ENCODE assay signal across 32 cellular contexts in genomic region chr6:151464702-151465101, GRCh38. TPM values are rescaled to one million over a fixed set of nuclear protein-coding genes. Genes with fewer than 3 reads are reported as not detected.
"Had no signal": no experiment of that assay in that cellular context is flagged by ENCODE, and none has a peak within 500 bp of the region (broad histone marks: within the 10 kb centered on the region; RNA-seq: fewer than 3 reads in every experiment).

No MANE protein-coding gene starts in this region.

- FAIRE-seq: astrocyte, bronchial epithelial cell, colon had no signal

- H3K4me3 Mint-ChIP-seq: activated CD4-positive, alpha-beta memory T cell treated with anti-CD3 and anti-CD28 coated beads for 36 hours; activated CD4-positive, alpha-beta T cell treated with anti-CD3 and anti-CD28 coated beads for 36 hours; activated CD4-positive, alpha-beta T cell treated with anti-CD3 and anti-CD28 coated beads, Interleukin-2, amount 10 ng/mL, durations not matched to agents 24 days and 14 days; activated CD8-positive, alpha-beta memory T cell treated with anti-CD3 and anti-CD28 coated beads, Interleukin-2, amount 10 ng/mL, durations not matched to agents 7 days and 5 days; activated CD8-positive, alpha-beta T cell treated with anti-CD3 and anti-CD28 coated beads, Interleukin-2, amount 10 ng/mL, durations not matched to agents 7 days and 5 days; activated naive CD4-positive, alpha-beta T cell treated with anti-CD3 and anti-CD28 coated beads, Interleukin-2, amount 10 ng/mL, durations not matched to agents 7 days and 5 days; activated naive CD8-positive, alpha-beta T cell treated with anti-CD3 and anti-CD28 coated beads, Interleukin-2, amount 10 ng/mL, durations not matched to agents 7 days and 5 days; activated T-helper 1 cell treated with anti-CD3 and anti-CD28 coated beads, Interleukin-12 subunit alpha, Interleukin-12 subunit beta, Interleukin-2, Interleukin-4 antibody, amounts not matched to agents 30 ng/mL and 10 ng/mL and 1 ng/mL, durations not matched to agents 14 hours and 24 hours and 36 hours; effector memory CD8-positive, alpha-beta T cell had no signal

- H3K4me1 Mint-ChIP-seq: activated CD4-positive, alpha-beta T cell treated with anti-CD3 and anti-CD28 coated beads, Interleukin-2, amount 10 ng/mL, durations not matched to agents 24 days and 14 days; activated naive CD8-positive, alpha-beta T cell treated with anti-CD3 and anti-CD28 coated beads, Interleukin-2, amount 10 ng/mL, durations not matched to agents 7 days and 5 days had no signal

- H3K4me3 ChIP-seq: esophagus muscularis mucosa, gastroesophageal sphincter had no signal

- H3K27me3 ChIP-seq: brain microvascular endothelial cell, esophagus muscularis mucosa, foreskin keratinocyte, gastroesophageal sphincter had no signal

- H3K27ac Mint-ChIP-seq: activated CD4-positive, alpha-beta memory T cell treated with anti-CD3 and anti-CD28 coated beads for 36 hours; activated CD4-positive, alpha-beta T cell treated with anti-CD3 and anti-CD28 coated beads for 36 hours; activated CD4-positive, alpha-beta T cell treated with anti-CD3 and anti-CD28 coated beads, Interleukin-2, amount 10 ng/mL, durations not matched to agents 24 days and 14 days; activated CD8-positive, alpha-beta memory T cell treated with anti-CD3 and anti-CD28 coated beads, Interleukin-2, amount 10 ng/mL, durations not matched to agents 7 days and 5 days; activated CD8-positive, alpha-beta T cell treated with anti-CD3 and anti-CD28 coated beads, Interleukin-2, amount 10 ng/mL, durations not matched to agents 7 days and 5 days; activated naive CD4-positive, alpha-beta T cell treated with anti-CD3 and anti-CD28 coated beads, Interleukin-2, amount 50 U/mL, for 72 hours; activated naive CD8-positive, alpha-beta T cell treated with anti-CD3 and anti-CD28 coated beads, Interleukin-2, amount 10 ng/mL, durations not matched to agents 7 days and 5 days; activated T-helper 1 cell treated with anti-CD3 and anti-CD28 coated beads, Interleukin-12 subunit alpha, Interleukin-12 subunit beta, Interleukin-2, Interleukin-4 antibody, amounts not matched to agents 30 ng/mL and 10 ng/mL and 1 ng/mL, durations not matched to agents 14 hours and 24 hours and 36 hours had no signal

- DNase-seq: activated CD4-positive, alpha-beta memory T cell treated with anti-CD3 and anti-CD28 coated beads for 36 hours; activated CD4-positive, alpha-beta T cell treated with anti-CD3 and anti-CD28 coated beads for 36 hours; activated CD4-positive, alpha-beta T cell treated with anti-CD3 and anti-CD28 coated beads, Interleukin-2, amount 10 ng/mL, durations not matched to agents 24 days and 14 days; activated CD4-positive, CD25-positive, alpha-beta regulatory T cell; activated CD4-positive, CD25-positive, alpha-beta regulatory T cell treated with anti-CD3 and anti-CD28 coated beads, Interleukin-2, amount 50 U/mL, for 72 hours; activated CD8-positive, alpha-beta memory T cell treated with anti-CD3 and anti-CD28 coated beads, Interleukin-2, amount 10 ng/mL, durations not matched to agents 7 days and 5 days; activated CD8-positive, alpha-beta memory T cell treated with anti-CD3 and anti-CD28 coated beads, Interleukin-2, amount 50 U/mL, for 4 hours; activated CD8-positive, alpha-beta T cell treated with anti-CD3 and anti-CD28 coated beads, Interleukin-2, amount 10 ng/mL, durations not matched to agents 7 days and 5 days; activated gamma-delta T cell; activated naive CD4-positive, alpha-beta T cell; activated naive CD4-positive, alpha-beta T cell treated with anti-CD3 and anti-CD28 coated beads, Interleukin-2, amount 10 ng/mL, durations not matched to agents 7 days and 5 days; activated naive CD8-positive, alpha-beta T cell treated with anti-CD3 and anti-CD28 coated beads, Interleukin-2, amount 10 ng/mL, durations not matched to agents 7 days and 5 days; activated T-cell treated with anti-CD3 and anti-CD28 coated beads, Interleukin-2, amount 50 U/mL, for 1 hour; activated T-cell treated with anti-CD3 and anti-CD28 coated beads, Interleukin-2, amount 50 U/mL, for 48 hours; brain microvascular endothelial cell; cortex of kidney; dermis blood vessel endothelial cell; effector CD4-positive, alpha-beta T cell; effector memory CD8-positive, alpha-beta T cell; erythroblast; foreskin keratinocyte; head of caudate nucleus; T-helper 2 cell had no signal

- H3K4me1 ChIP-seq: esophagus muscularis mucosa, foreskin keratinocyte had no signal

- H3K9me3 Mint-ChIP-seq: activated CD4-positive, alpha-beta memory T cell treated with anti-CD3 and anti-CD28 coated beads for 36 hours; activated CD4-positive, alpha-beta T cell treated with anti-CD3 and anti-CD28 coated beads, Interleukin-2, amount 10 ng/mL, durations not matched to agents 24 days and 14 days; activated naive CD4-positive, alpha-beta T cell treated with anti-CD3 and anti-CD28 coated beads, Interleukin-2, amount 10 ng/mL, durations not matched to agents 7 days and 5 days; activated naive CD4-positive, alpha-beta T cell treated with anti-CD3 and anti-CD28 coated beads, Interleukin-2, amount 50 U/mL, for 72 hours; activated naive CD8-positive, alpha-beta T cell treated with anti-CD3 and anti-CD28 coated beads, Interleukin-2, amount 10 ng/mL, durations not matched to agents 7 days and 5 days; activated T-helper 1 cell treated with anti-CD3 and anti-CD28 coated beads, Interleukin-12 subunit alpha, Interleukin-12 subunit beta, Interleukin-2, Interleukin-4 antibody, amounts not matched to agents 30 ng/mL and 10 ng/mL and 1 ng/mL, durations not matched to agents 14 hours and 24 hours and 36 hours; effector memory CD8-positive, alpha-beta T cell had no signal

- H3K27ac ChIP-seq: brain microvascular endothelial cell, esophagus muscularis mucosa, foreskin keratinocyte, gastroesophageal sphincter had no signal

- H3K27me3 Mint-ChIP-seq: activated CD4-positive, alpha-beta memory T cell treated with anti-CD3 and anti-CD28 coated beads for 36 hours; activated CD4-positive, alpha-beta T cell treated with anti-CD3 and anti-CD28 coated beads for 36 hours; activated CD4-positive, alpha-beta T cell treated with anti-CD3 and anti-CD28 coated beads, Interleukin-2, amount 10 ng/mL, durations not matched to agents 24 days and 14 days; activated CD8-positive, alpha-beta memory T cell treated with anti-CD3 and anti-CD28 coated beads, Interleukin-2, amount 10 ng/mL, durations not matched to agents 7 days and 5 days; activated naive CD4-positive, alpha-beta T cell treated with anti-CD3 and anti-CD28 coated beads, Interleukin-2, amount 10 ng/mL, durations not matched to agents 7 days and 5 days; activated naive CD8-positive, alpha-beta T cell treated with anti-CD3 and anti-CD28 coated beads, Interleukin-2, amount 10 ng/mL, durations not matched to agents 7 days and 5 days; effector memory CD8-positive, alpha-beta T cell had no signal

- ATAC-seq: activated CD4-positive, alpha-beta T cell treated with anti-CD3 and anti-CD28 coated beads for 36 hours; activated CD8-positive, alpha-beta memory T cell treated with anti-CD3 and anti-CD28 coated beads, Interleukin-2, amount 10 ng/mL, durations not matched to agents 7 days and 5 days; activated CD8-positive, alpha-beta T cell treated with anti-CD3 and anti-CD28 coated beads, Interleukin-2, amount 10 ng/mL, durations not matched to agents 7 days and 5 days; activated naive CD4-positive, alpha-beta T cell treated with anti-CD3 and anti-CD28 coated beads, Interleukin-2, amount 50 U/mL, for 72 hours; effector memory CD8-positive, alpha-beta T cell; foreskin keratinocyte; gastroesophageal sphincter had no signal

RNA-seq across cellular contexts. Expression of gene CCDC170, which starts 29.1 kb away (rescaled TPM):
- total RNA-seq: activated CD4-positive, alpha-beta memory T cell treated with anti-CD3 and anti-CD28 coated beads for 36 hours; activated CD4-positive, alpha-beta T cell treated with anti-CD3 and anti-CD28 coated beads for 36 hours; activated CD4-positive, alpha-beta T cell treated with anti-CD3 and anti-CD28 coated beads, Interleukin-2, amount 10 ng/mL, durations not matched to agents 24 days and 14 days; activated CD8-positive, alpha-beta memory T cell treated with anti-CD3 and anti-CD28 coated beads for 36 hours; activated CD8-positive, alpha-beta memory T cell treated with anti-CD3 and anti-CD28 coated beads, Interleukin-2, amount 10 ng/mL, durations not matched to agents 7 days and 5 days; activated CD8-positive, alpha-beta T cell treated with anti-CD3 and anti-CD28 coated beads, Interleukin-2, amount 10 ng/mL, durations not matched to agents 7 days and 5 days; activated naive CD4-positive, alpha-beta T cell treated with anti-CD3 and anti-CD28 coated beads, Interleukin-2, amount 50 U/mL, for 72 hours; activated naive CD8-positive, alpha-beta T cell treated with anti-CD3 and anti-CD28 coated beads, Interleukin-2, amount 10 ng/mL, durations not matched to agents 7 days and 5 days; activated T-helper 1 cell treated with anti-CD3 and anti-CD28 coated beads, Interleukin-12 subunit alpha, Interleukin-12 subunit beta, Interleukin-2, Interleukin-4 antibody, amounts not matched to agents 30 ng/mL and 10 ng/mL and 1 ng/mL, durations not matched to agents 14 hours and 24 hours and 36 hours; bronchial epithelial cell; dermis blood vessel endothelial cell; foreskin keratinocyte; T-helper 1 cell treated with Interleukin-12 subunit alpha and Interleukin-12 subunit beta and Interleukin-4 antibody, amounts not matched to agents 30 ng/mL and 1 ng/mL, for 36 hours had no signal
